ENCODE assay signal across 22 cellular contexts in the genomic region with DNA sequence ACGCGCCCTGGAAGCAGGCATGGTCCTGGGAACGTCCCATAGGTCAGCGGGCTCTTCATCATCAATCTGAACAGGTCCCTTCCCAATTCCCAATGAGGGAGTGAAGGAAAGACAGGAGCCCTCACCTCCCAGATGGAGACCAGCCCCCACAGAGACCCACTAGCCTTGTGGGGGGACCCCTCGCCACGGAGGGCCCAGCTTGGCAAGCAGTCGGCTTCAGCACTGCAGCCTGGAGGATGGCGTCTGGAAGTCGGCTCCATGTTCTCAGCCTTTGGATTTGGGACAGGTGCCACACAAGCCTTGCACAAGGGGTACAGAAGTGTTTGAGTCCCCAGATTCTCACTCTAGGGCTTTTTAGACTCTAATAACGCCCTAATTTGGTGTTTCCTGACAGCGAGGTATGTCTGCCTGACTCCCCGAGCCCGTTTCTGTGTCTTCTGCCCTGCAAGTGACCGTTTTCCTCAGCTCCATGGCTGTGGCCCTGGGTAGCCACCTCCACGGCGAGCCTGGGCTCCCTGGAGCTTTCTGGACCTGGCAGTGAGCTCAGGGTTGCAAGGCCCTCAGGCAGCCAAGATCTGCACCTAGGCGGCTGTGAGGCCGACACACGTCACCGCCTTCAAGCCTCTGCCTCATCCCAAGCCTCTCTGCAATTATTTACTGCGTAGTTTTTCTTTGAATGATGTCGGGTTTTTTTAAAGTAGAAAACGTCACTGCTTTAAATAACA.
"Had no signal": no experiment of that assay in that cellular context is flagged by ENCODE, and none has a peak within 500 bp of the region (broad histone marks: within the 10 kb centered on the region; RNA-seq: fewer than 3 reads in every experiment).

No MANE protein-coding gene starts in this region.

- H3K9me3 ChIP-seq: gastrocnemius medialis, left lung, ovary, psoas muscle, spleen, testis, tibial artery had no signal

- H3K27me3 ChIP-seq: ovary, testis had no signal

- H3K27ac ChIP-seq: dorsolateral prefrontal cortex, gastrocnemius medialis, left lung, ovary, psoas muscle, skin epidermis, spleen, testis, tibial artery had no signal

- H3K36me3 Mint-ChIP-seq: naive thymus-derived CD8-positive, alpha-beta T cell; stimulated activated memory B cell treated with anti-CD40 and anti-IgM and Interleukin-4, amounts not matched to agents 10 μg/mL and 1 μg/mL and 100 μg/mL, for 72 hours; type B pancreatic cell had no signal

- FAIRE-seq: keratinocyte had no signal

- H3K4me3 ChIP-seq: dorsolateral prefrontal cortex, gastrocnemius medialis, left lung, ovary, psoas muscle, skin epidermis, spleen, testis, tibial artery had no signal

- H3K4me3 Mint-ChIP-seq: nephron progenitor cell; stimulated activated memory B cell treated with anti-CD40 and anti-IgM and Interleukin-4, amounts not matched to agents 10 μg/mL and 1 μg/mL and 100 μg/mL, for 72 hours; type B pancreatic cell had no signal

- ATAC-seq: gastrocnemius medialis; left lung; naive thymus-derived CD8-positive, alpha-beta T cell; psoas muscle; right cardiac atrium; stimulated activated memory B cell treated with anti-CD40 and anti-IgM and Interleukin-4, amounts not matched to agents 10 μg/mL and 1 μg/mL and 100 μg/mL, for 72 hours; stimulated activated naive CD8-positive, alpha-beta T cell treated with anti-CD3 and anti-CD28 coated beads, Interleukin-15, Interleukin-2, amounts not matched to agents 100 U/mL and 50 U/mL, for 24 hours had no signal

- H3K27ac Mint-ChIP-seq: naive thymus-derived CD8-positive, alpha-beta T cell; stimulated activated memory B cell treated with anti-CD40 and anti-IgM and Interleukin-4, amounts not matched to agents 10 μg/mL and 1 μg/mL and 100 μg/mL, for 72 hours; type B pancreatic cell had no signal

- H3K9me3 Mint-ChIP-seq: naive thymus-derived CD8-positive, alpha-beta T cell; nephron progenitor cell; stimulated activated memory B cell treated with anti-CD40 and anti-IgM and Interleukin-4, amounts not matched to agents 10 μg/mL and 1 μg/mL and 100 μg/mL, for 72 hours; type B pancreatic cell had no signal

- DNase-seq: cortex of kidney; effector CD4-positive, alpha-beta T cell; gastrocnemius medialis; mammary epithelial cell; mesendoderm; naive thymus-derived CD8-positive, alpha-beta T cell; nephron progenitor cell; occipital lobe; ovary; psoas muscle; right cardiac atrium; spleen; stimulated activated CD4-positive, alpha-beta T cell treated with anti-CD3 and anti-CD28 coated beads, Interleukin-4, amount 100 ng/mL, for 4 hours; stimulated activated naive CD8-positive, alpha-beta T cell treated with anti-CD3 and anti-CD28 coated beads, Interleukin-15, Interleukin-2, amounts not matched to agents 100 U/mL and 50 U/mL, for 24 hours; testis had no signal

- H3K36me3 ChIP-seq: gastrocnemius medialis, ovary had no signal
